ENCODE assay signal across 23 cellular contexts in genomic region chr9:113879906-113880305, GRCh38. TPM values are rescaled to one million over a fixed set of nuclear protein-coding genes. Genes with fewer than 3 reads are reported as not detected.
DNase-seq lines count a peak whose midpoint lies in the region; FAIRE-seq and TF ChIP-seq lines count a peak whose summit lies in the region.
"Had no signal": no experiment of that assay in that cellular context is flagged by ENCODE, and none has a peak within 500 bp of the region (broad histone marks: within the 10 kb centered on the region; RNA-seq: fewer than 3 reads in every experiment).

No MANE protein-coding gene starts in this region.

- H4K20me1 ChIP-seq in smooth muscle cell (ENCODE audit: low read depth) = peaks cover 52% of the 10 kb centered on the region

- TF ChIP-seq CTCF in ascending aorta (IDR thresholded peaks at IDR 0.05) (no peak), fibroblast of villous mesenchyme (IDR thresholded peaks at IDR 0.05; ENCODE audit: insufficient read depth, low read depth, low read length) (no peak), smooth muscle cell (IDR thresholded peaks at IDR 0.05; ENCODE audit: borderline replicate concordance, insufficient read depth, poor library complexity, severe bottlenecking) (no peak), chondrocyte (IDR thresholded peaks at IDR 0.05) (no peak)

- no peaks in the 10 kb centered on the region for H3K9me3 Mint-ChIP-seq in chondrocyte (ENCODE audit: low read depth)
- H3K9me3 Mint-ChIP-seq: activated CD4-positive, alpha-beta T cell treated with anti-CD3 and anti-CD28 coated beads, Interleukin-2, amount 10 ng/mL, durations not matched to agents 7 days and 5 days; endodermal cell; neural progenitor cell had no signal

- TF ChIP-seq POLR2A in H54 (IDR thresholded peaks at IDR 0.05; ENCODE audit: low read depth, low read length) = no peak

- peaks cover 82% of the 10 kb centered on the region for H3K79me2 ChIP-seq in smooth muscle cell (ENCODE audit: low read depth)

- no peak overlapping the region for H2AFZ ChIP-seq in smooth muscle cell (ENCODE audit: low read depth)
- H2AFZ ChIP-seq: GM23248, neural progenitor cell had no signal

- peaks cover 53% of the 10 kb centered on the region for H3K4me1 Mint-ChIP-seq in chondrocyte (ENCODE audit: low read depth)

- no peak overlapping the region for H3K9ac ChIP-seq in smooth muscle cell (ENCODE audit: low read depth)
- H3K9ac ChIP-seq: GM23248, neural progenitor cell had no signal

- DNase-seq in H54 (ENCODE audit: insufficient read length, low spot score) (no peak), ascending aorta (ENCODE audit: low spot score in 2 of 2) (no peak), fibroblast of villous mesenchyme (ENCODE audit: low read depth) (peak; percentile 74), smooth muscle cell (lab: John Stamatoyannopoulos, UW; ENCODE audit: unreplicated experiment) (no peak), chondrocyte (ENCODE audit: low spot score) (no peak), NCI-H748 (lab: John Stamatoyannopoulos, UW; ENCODE audit: unreplicated experiment) (no peak), DMS79 (lab: John Stamatoyannopoulos, UW) (no peak)
- DNase-seq in stimulated activated CD4-positive, alpha-beta T cell treated with anti-CD3 and anti-CD28 coated beads, Interleukin-4, amount 100 ng/mL, for 1 hour = no peak
- DNase-seq: activated CD4-positive, alpha-beta T cell treated with anti-CD3 and anti-CD28 coated beads, Interleukin-2, amount 10 ng/mL, durations not matched to agents 7 days and 5 days; activated CD8-positive, alpha-beta memory T cell treated with anti-CD3 and anti-CD28 coated beads, Interleukin-2, amount 50 U/mL, for 48 hours; activated gamma-delta T cell; amygdala; endodermal cell; foreskin fibroblast; GM23248; KG1; midbrain; NCI-H1048; NCI-H526; Right ventricle myocardium superior; stimulated activated CD8-positive, alpha-beta memory T cell treated with anti-CD3 and anti-CD28 coated beads, Interleukin-4, amount 100 ng/mL, for 48 hours had no signal

- peak overlapping the region; percentile 31 to 53 for H3K4me3 ChIP-seq in ascending aorta
- H3K4me3 ChIP-seq in fibroblast of villous mesenchyme (ENCODE audit: low read depth, low read length) = peak overlapping the region; percentile 14
- no peak overlapping the region for H3K4me3 ChIP-seq in smooth muscle cell
- H3K4me3 ChIP-seq: GM23248, neural progenitor cell, suprapubic skin had no signal

- no peaks in the 10 kb centered on the region for H3F3A ChIP-seq in smooth muscle cell (ENCODE audit: low read depth)

- H3K36me3 Mint-ChIP-seq in chondrocyte (ENCODE audit: low read depth) = no peaks in the 10 kb centered on the region

- H3K27ac Mint-ChIP-seq in chondrocyte (ENCODE audit: unreplicated experiment) = no peak overlapping the region
- H3K27ac Mint-ChIP-seq: activated CD4-positive, alpha-beta T cell treated with anti-CD3 and anti-CD28 coated beads, Interleukin-2, amount 10 ng/mL, durations not matched to agents 7 days and 5 days; endodermal cell; neural progenitor cell had no signal

- WGBS in smooth muscle cell (ENCODE audit: low lambda C conversion rate) = 67% methylated on average over 4 of the region's 4 CpGs

- H3K27me3 ChIP-seq in ascending aorta (no peaks in the 10 kb centered on the region), smooth muscle cell (ENCODE audit: low read depth) (no peaks in the 10 kb centered on the region)
- H3K27me3 ChIP-seq: suprapubic skin had no signal

- H3K9me3 ChIP-seq in ascending aorta (no peaks in the 10 kb centered on the region), smooth muscle cell (replicated peaks; ENCODE audit: low read depth) (no peaks in the 10 kb centered on the region)
- H3K9me3 ChIP-seq: suprapubic skin had no signal

- H3K27me3 Mint-ChIP-seq in chondrocyte (ENCODE audit: low read depth) = no peaks in the 10 kb centered on the region

- H3K27ac ChIP-seq in ascending aorta (peak overlapping the region; percentile 48 to 73), smooth muscle cell (ENCODE audit: low read depth) (peak overlapping the region; percentile 16)
- H3K27ac ChIP-seq: GM23248, neural progenitor cell, suprapubic skin had no signal

- peak overlapping the region; percentile 35 for H3K4me2 ChIP-seq in smooth muscle cell
- H3K4me2 ChIP-seq: neural progenitor cell had no signal

- H3K4me3 Mint-ChIP-seq in chondrocyte (ENCODE audit: unreplicated experiment) = no peak overlapping the region
- H3K4me3 Mint-ChIP-seq: activated CD4-positive, alpha-beta T cell treated with anti-CD3 and anti-CD28 coated beads, Interleukin-2, amount 10 ng/mL, durations not matched to agents 7 days and 5 days; endodermal cell; neural progenitor cell had no signal

- intact Hi-C loops in ascending aorta (cut with DNase I) = loop anchor here (5.0 kb wide), 4 partner anchors 32 to 143 kb away; no protein-coding TSS in a partner anchor

- peak; percentile 33 for FAIRE-seq in H54 (lab: Jason Lieb, UNC)

- H3K36me3 ChIP-seq in ascending aorta = no peaks in the 10 kb centered on the region
- H3K36me3 ChIP-seq in smooth muscle cell (ENCODE audit: low read depth) = no peaks in the 10 kb centered on the region
- H3K36me3 ChIP-seq: neural progenitor cell, suprapubic skin had no signal

- H3K4me1 ChIP-seq in ascending aorta (peaks cover 11 to 46% of the 10 kb centered on the region in 2 donors), smooth muscle cell (ENCODE audit: low read depth) (peaks cover 18% of the 10 kb centered on the region)

RNA-seq across cellular contexts. Expression of gene ZNF618, which starts 3.8 kb away (rescaled TPM):
- total RNA-seq in ascending aorta (16.1 TPM), fibroblast of villous mesenchyme (12.5 and 15.1 TPM in 2 replicates), smooth muscle cell (7.7 and 9.9 TPM in 2 replicates), chondrocyte (25.5 to 35.5 TPM (median 27.3 TPM) in 3 replicates)
- 17.4 and 19.5 TPM in 2 replicates for polyA plus RNA-seq in smooth muscle cell
